19 cellular contexts compared by ENCODE assay signal in the genomic region with DNA sequence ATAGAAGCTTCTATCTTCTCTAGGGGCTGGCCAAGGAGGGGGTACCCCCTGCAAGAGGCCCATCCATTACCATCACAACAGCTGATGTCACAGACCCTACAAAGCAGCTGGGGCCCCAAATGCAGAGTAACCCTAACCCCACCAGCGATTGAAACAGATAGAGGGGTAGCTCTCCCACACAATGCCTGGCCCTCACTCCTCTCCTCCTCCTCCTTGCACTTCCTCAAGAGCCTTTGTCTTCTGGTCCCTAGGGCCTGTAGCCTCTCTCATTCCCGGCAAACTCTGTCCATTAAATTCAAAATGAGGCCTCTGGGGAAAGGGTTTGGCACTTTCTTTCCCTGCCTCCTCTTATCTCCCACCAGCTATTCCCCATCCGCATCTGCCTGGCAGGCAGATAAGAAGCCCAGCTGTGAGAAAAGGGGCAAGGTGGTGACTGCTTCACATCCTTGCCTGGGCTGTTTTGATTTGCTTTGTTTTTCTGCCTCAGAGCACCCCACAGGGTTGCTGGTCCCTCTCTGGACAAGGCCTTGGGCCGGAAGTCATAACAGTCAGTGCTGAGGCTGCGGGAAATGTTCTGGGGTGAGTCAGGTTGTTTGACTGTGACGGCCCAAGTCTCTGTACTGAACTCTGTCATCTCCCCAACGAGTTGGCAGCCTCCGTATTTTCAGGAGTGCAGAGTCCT. TPM values are rescaled to one million over a fixed set of nuclear protein-coding genes. Genes with fewer than 3 reads are reported as not detected.
DNase-seq lines count a peak whose midpoint lies in the region; ATAC-seq and TF ChIP-seq lines count a peak whose summit lies in the region.
"Had no signal": no experiment of that assay in that cellular context is flagged by ENCODE, and none has a peak within 500 bp of the region (broad histone marks: within the 10 kb centered on the region; RNA-seq: fewer than 3 reads in every experiment).

No MANE protein-coding gene starts in this region.

- TF ChIP-seq CTCF in HFFc6 (IDR thresholded peaks at IDR 0.05): no peak
- no peak for TF ChIP-seq CTCF in SK-N-SH (IDR thresholded peaks at IDR 0.05)
- no peak for TF ChIP-seq CTCF in endothelial cell (IDR thresholded peaks at IDR 0.05; ENCODE audit: unreplicated experiment)

- peaks cover 0 to 7% of the 10 kb centered on the region in 2 experiments for H3K36me3 ChIP-seq in SK-N-SH (replicated peaks in 1 of 2; ENCODE audit: control insufficient read depth in 1 of 2, insufficient read depth in 2 of 2, low read length in 1 of 2)
- H3K36me3 ChIP-seq in trophoblast cell (ENCODE audit: control insufficient read depth in 1 of 2, insufficient read depth in 2 of 2, low read length in 2 of 2): peaks cover 4 to 11% of the 10 kb centered on the region in 2 experiments
- H3K36me3 ChIP-seq: BE2C, thoracic aorta had no signal

- H3K79me1 ChIP-seq in trophoblast cell (ENCODE audit: low read length): no peaks in the 10 kb centered on the region

- no peak overlapping the region for H3K14ac ChIP-seq in trophoblast cell (ENCODE audit: low read length)

- H2AFZ ChIP-seq in SK-N-SH (ENCODE audit: low read depth) (no peak overlapping the region), trophoblast cell (ENCODE audit: insufficient read depth, low read length, poor library complexity) (no peak overlapping the region)

- CTCF ChIA-PET in SK-N-SH (lab: Yijun Ruan, JAX): interaction anchor here (0.8 to 1.5 kb wide), 4 partner anchors 8 to 25 kb away, joined by 3 to 5 read pairs (median 4); no protein-coding TSS in a partner anchor

- H3F3A ChIP-seq in SK-N-SH (replicated peaks; ENCODE audit: insufficient read depth): no peaks in the 10 kb centered on the region

- WGBS in SK-N-SH (ENCODE audit: low lambda C conversion rate): 71% methylated on average over 7 of the region's 8 CpGs
- WGBS in trophoblast cell (ENCODE audit: extremely low coverage, insufficient coverage, insufficient read length): no CpG with 5 or more reads among the region's 8 CpGs

- peak overlapping the region; percentile 31 for H4K12ac ChIP-seq in trophoblast cell (ENCODE audit: low read depth, low read length)

- H3K9me3 Mint-ChIP-seq in HFFc6 (no peaks in the 10 kb centered on the region), endothelial cell (ENCODE audit: unreplicated experiment) (no peaks in the 10 kb centered on the region)
- H3K9me3 Mint-ChIP-seq: activated T-helper 2 cell treated with anti-CD3 and anti-CD28 coated beads, Interferon-gamma antibody, Interleukin-2, Interleukin-4, amounts not matched to agents 10 μg/mL and 5 μg/mL and 100 μg/mL, durations not matched to agents 14 hours and 24 hours and 36 hours had no signal

- H3K9me3 ChIP-seq in SK-N-SH (no peaks in the 10 kb centered on the region), trophoblast cell (ENCODE audit: insufficient read depth, low read depth, low read length) (no peaks in the 10 kb centered on the region)
- H3K9me3 ChIP-seq: BE2C, mucosa of descending colon, sigmoid colon, thoracic aorta had no signal

- H3K4me2 ChIP-seq in SK-N-SH: no peak overlapping the region
- no peak overlapping the region for H3K4me2 ChIP-seq in trophoblast cell (ENCODE audit: low read length)

- H4K91ac ChIP-seq in trophoblast cell (ENCODE audit: low read depth, low read length): no peak overlapping the region

- H3K23ac ChIP-seq in trophoblast cell (ENCODE audit: low read length): no peak overlapping the region

- no peak overlapping the region for H3K9ac ChIP-seq in SK-N-SH
- H3K9ac ChIP-seq in trophoblast cell (ENCODE audit: low read length): no peak overlapping the region

- H4K20me1 ChIP-seq in SK-N-SH (ENCODE audit: insufficient read depth): no peaks in the 10 kb centered on the region

- H3K27me3 Mint-ChIP-seq in HFFc6 (ENCODE audit: insufficient read depth) (no peaks in the 10 kb centered on the region; the same call in none of the 2 replicates), endothelial cell (ENCODE audit: unreplicated experiment) (peaks cover 3% of the 10 kb centered on the region)

- no peak for TF ChIP-seq EP300 in SK-N-SH (IDR thresholded peaks at IDR 0.05; ENCODE audit: borderline replicate concordance in 1 of 2, low read depth in 1 of 2, low read length in 1 of 2)

- no peak overlapping the region for H3K4ac ChIP-seq in trophoblast cell (ENCODE audit: low read depth, low read length)

- POLR2A ChIA-PET in SK-N-SH (lab: Yijun Ruan, JAX): no interaction called here

- H2BK120ac ChIP-seq in trophoblast cell (ENCODE audit: insufficient read depth, low read length, poor library complexity): no peak overlapping the region

- H4K8ac ChIP-seq in trophoblast cell (ENCODE audit: low read depth, low read length): no peak overlapping the region

- H3K4me1 Mint-ChIP-seq in HFFc6 (ENCODE audit: low read depth) (peaks cover 10% of the 10 kb centered on the region), endothelial cell (ENCODE audit: unreplicated experiment) (peaks cover 20% of the 10 kb centered on the region)

- H3K27me3 ChIP-seq in SK-N-SH (ENCODE audit: insufficient read depth) (no peaks in the 10 kb centered on the region), trophoblast cell (ENCODE audit: insufficient read depth, low read length) (no peaks in the 10 kb centered on the region)
- H3K27me3 ChIP-seq: BE2C, sigmoid colon had no signal

- no peak overlapping the region for H3K4me3 ChIP-seq in SK-N-SH (ENCODE audit: low read depth in 2 of 2, low read length in 1 of 2)
- H3K4me3 ChIP-seq in trophoblast cell (ENCODE audit: low read depth, low read length): no peak overlapping the region
- H3K4me3 ChIP-seq: coronary artery, mucosa of descending colon, sigmoid colon, thoracic aorta had no signal

- peak overlapping the region; percentile 19 for H2BK12ac ChIP-seq in trophoblast cell (ENCODE audit: low read length)

- no peak overlapping the region for H3K18ac ChIP-seq in trophoblast cell (ENCODE audit: low read length)

- no peak for ATAC-seq in GM18511 (IDR thresholded peaks at IDR 0.05; ENCODE audit: unreplicated experiment)
- ATAC-seq: HepG2, mucosa of descending colon had no signal

- no peak overlapping the region for H3K27ac ChIP-seq in SK-N-SH (ENCODE audit: low read depth in 2 of 2, low read length in 1 of 2)
- no peak overlapping the region for H3K27ac ChIP-seq in trophoblast cell (ENCODE audit: low read depth, low read length)
- H3K27ac ChIP-seq in caudate nucleus (ENCODE audit: low read depth, low read length): no peak overlapping the region
- H3K27ac ChIP-seq: coronary artery, sigmoid colon, thoracic aorta had no signal

- no peak for TF ChIP-seq RAD21 in SK-N-SH (IDR thresholded peaks at IDR 0.05; ENCODE audit: low read length)

- DNase-seq in HFFc6: peak; percentile 13
- peak; percentile 48 for DNase-seq in SK-N-SH
- no peak for DNase-seq in endothelial cell (ENCODE audit: low spot score)
- no peak for DNase-seq in trophoblast cell
- no peak for DNase-seq in SW 1271 (lab: John Stamatoyannopoulos, UW)
- no peak for DNase-seq in caudate nucleus (lab: John Stamatoyannopoulos, UW)
- DNase-seq: BE2C, head of caudate nucleus, mucosa of descending colon, NCI-H2081 treated with DMSO at 0.1 percent for 48 hours, occipital lobe, sigmoid colon, T-helper 1 cell had no signal

- H3K27ac Mint-ChIP-seq in HFFc6 (peak overlapping the region; percentile 77), endothelial cell (ENCODE audit: unreplicated experiment) (peak overlapping the region; percentile 81)
- H3K27ac Mint-ChIP-seq: activated T-helper 2 cell treated with anti-CD3 and anti-CD28 coated beads, Interferon-gamma antibody, Interleukin-2, Interleukin-4, amounts not matched to agents 10 μg/mL and 5 μg/mL and 100 μg/mL, durations not matched to agents 14 hours and 24 hours and 36 hours had no signal

- H3K9me2 ChIP-seq in SK-N-SH: no peaks in the 10 kb centered on the region; the same call in 1 of the 2 replicates

- H2BK5ac ChIP-seq in trophoblast cell (ENCODE audit: low read depth, low read length, poor library complexity): no peak overlapping the region

- H3K4me3 Mint-ChIP-seq in HFFc6: no peak overlapping the region
- H3K4me3 Mint-ChIP-seq in endothelial cell (ENCODE audit: unreplicated experiment): no peak overlapping the region

- H3K79me2 ChIP-seq in SK-N-SH (ENCODE audit: insufficient read depth): no peaks in the 10 kb centered on the region
- H3K79me2 ChIP-seq in trophoblast cell (ENCODE audit: control insufficient read depth, insufficient read depth, low read length, poor library complexity): no peaks in the 10 kb centered on the region

- peak overlapping the region; percentile 15 for H2AK5ac ChIP-seq in trophoblast cell (ENCODE audit: low read length)

- H3K36me3 Mint-ChIP-seq in HFFc6 (ENCODE audit: low read depth): peaks cover 11% of the 10 kb centered on the region; the same call in 1 of the 2 replicates
- peaks cover 22% of the 10 kb centered on the region for H3K36me3 Mint-ChIP-seq in endothelial cell (ENCODE audit: low read depth, unreplicated experiment)

- H3K4me1 ChIP-seq in SK-N-SH (ENCODE audit: control insufficient read depth in 1 of 2, insufficient read depth in 2 of 2, low read depth in 1 of 2, low read length in 1 of 2) (peaks cover 0 to 9% of the 10 kb centered on the region in 2 experiments; a peak in 1 of 4 replicates), trophoblast cell (ENCODE audit: control insufficient read depth in 1 of 2, insufficient read depth in 2 of 2, low read length in 2 of 2) (no peaks in the 10 kb centered on the region)
- H3K4me1 ChIP-seq: BE2C, sigmoid colon had no signal

TF ChIP-seq in SK-N-SH, 30 proteins besides CTCF, POLR2A, EP300 and RAD21:
- TF ChIP-seq CHD2 (IDR thresholded peaks at IDR 0.05; ENCODE audit: low read length, partially characterized antibody): peak; percentile 32
- no peak for TF ChIP-seq NFIC (IDR thresholded peaks at IDR 0.05; ENCODE audit: borderline replicate concordance)
- no peak for TF ChIP-seq RXRA (IDR thresholded peaks at IDR 0.05; ENCODE audit: borderline replicate concordance, low read depth)
- TF ChIP-seq GATA2 (CRISPR knock-in tag; IDR thresholded peaks at IDR 0.05): peak; percentile 65

RNA-seq across cellular contexts. Expression of a gene that starts 26.1 kb away (rescaled TPM):
- under 1 TPM in 5 of 6 experiments, not detected in 1; 0.05 to 0.66 (median 0.14) TPM for total RNA-seq in HFFc6 (2021; fragmentation: NEBNext Ultra II Directional; extraction: Animal tissue kit (Norgen Biotek cat#: 25700))
- 0.26 and 0.33 TPM in 2 replicates for polyA plus RNA-seq in SK-N-SH (2012; rRNA removed)
- polyA plus RNA-seq in SK-N-SH (2012; cell fraction: cytosol; rRNA removed): 0.18 TPM in 2 replicates
- 0.83 and 0.92 TPM in 2 replicates for polyA plus RNA-seq in SK-N-SH (2012; cell fraction: nucleus; rRNA removed)
- total RNA-seq in endothelial cell (ENCODE audit: unreplicated experiment): 1.2 TPM
- 5.7 and 5.9 TPM in 2 replicates for polyA plus RNA-seq in trophoblast cell (2013)
- total RNA-seq: activated CD8-positive, alpha-beta memory T cell treated with anti-CD3 and anti-CD28 coated beads for 36 hours; activated T-helper 2 cell treated with anti-CD3 and anti-CD28 coated beads, Interferon-gamma antibody, Interleukin-2, Interleukin-4, amounts not matched to agents 10 μg/mL and 5 μg/mL and 100 μg/mL, durations not matched to agents 14 hours and 24 hours and 36 hours had no signal

Comparison
In these comparisons a context has a peak if more than half of its experiments do, and no peak if none do; other contexts are left out.
1. DNase-seq: peak in HFFc6 (single experiment) and SK-N-SH (single experiment); none in endothelial cell (single experiment), trophoblast cell (0 of 2), SW 1271 (0 of 2) and caudate nucleus (0 of 61).